In genomic region chr10:77592946-77593636, GRCh38 we compare ENCODE assay signal across 11 cellular contexts. TPM values are rescaled to one million over a fixed set of nuclear protein-coding genes. Genes with fewer than 3 reads are reported as not detected.
DNase-seq lines count a peak whose midpoint lies in the region; ATAC-seq, FAIRE-seq and TF ChIP-seq lines count a peak whose summit lies in the region.
"Had no signal": no experiment of that assay in that cellular context is flagged by ENCODE, and none has a peak within 500 bp of the region (broad histone marks: within the 10 kb centered on the region; RNA-seq: fewer than 3 reads in every experiment).

No MANE protein-coding gene starts in this region.

- no peak for TF ChIP-seq RAD21 in A549 (conservative IDR thresholded peaks at IDR 0.05 in 1 of 2, IDR thresholded peaks at IDR 0.05 in 1 of 2)

- H3K9me3 ChIP-seq in A549 (no peaks in the 10 kb centered on the region), mammary epithelial cell (replicated peaks; ENCODE audit: insufficient read depth, low read length) (no peaks in the 10 kb centered on the region), lower lobe of right lung (no peaks in the 10 kb centered on the region)

- dilution Hi-C loops in mammary epithelial cell (cut with HindIII; ENCODE audit: low sequenced_read_pairs): loop anchor here (5.0 kb wide), 1 partner anchor 71 kb away; no protein-coding TSS in a partner anchor

- CTCF ChIA-PET in A549 (lab: Yijun Ruan, JAX): interaction anchor here (0.7 to 3.0 kb wide), 2 partner anchors 12 to 14 kb away, joined by 3 to 8 read pairs; no protein-coding TSS in a partner anchor
- CTCF ChIA-PET in mammary epithelial cell (lab: Charles Lee; ENCODE audit: low non-redundant PET): interaction anchor here (0.8 kb wide), 1 partner anchor 419 kb away, joined by 4 read pairs; no protein-coding TSS in a partner anchor

- intact Hi-C loops in mammary epithelial cell (cut with micrococcal nuclease) (no loop called here), lower lobe of right lung (cut with DNase I) (no loop called here)

- TF ChIP-seq POLR2A in A549 (IDR thresholded peaks at IDR 0.05; ENCODE audit: low read length): no peak

- POLR2A ChIA-PET in A549 (lab: Yijun Ruan, JAX): no interaction called here

- H3K9ac ChIP-seq in mammary epithelial cell (ENCODE audit: insufficient read depth, low read length): no peak overlapping the region
- H3K9ac ChIP-seq: parathyroid adenoma had no signal

- DNase-seq in A549 (ENCODE audit: low read depth in 1 of 2, low spot score in 1 of 2) (peak; percentile 90 to 93), HT-29 (ENCODE audit: low spot score) (peak; percentile 30), mammary epithelial cell (peak; percentile 96), lower lobe of right lung (no peak), NCI-H187 (lab: John Stamatoyannopoulos, UW) (no peak)
- no peak for DNase-seq in activated CD8-positive, alpha-beta memory T cell treated with anti-CD3 and anti-CD28 coated beads, Interleukin-2, amount 50 U/mL, for 48 hours
- DNase-seq: CD4-positive, alpha-beta memory T cell; NCI-H1436 treated with DMSO at 0.1 percent for 48 hours had no signal

- 19% methylated on average over 5 of the region's 5 CpGs for WGBS in A549 (ENCODE audit: missing lambda C conversion rate)
- WGBS in mammary epithelial cell (ENCODE audit: low coverage, missing lambda C conversion rate): 33% methylated on average over 5 of the region's 5 CpGs

- H3K4me3 ChIP-seq in A549 (no peak overlapping the region), mammary epithelial cell (replicated peaks in 1 of 3; ENCODE audit: insufficient read depth in 1 of 3, low read depth in 2 of 3, low read length in 3 of 3) (no peak overlapping the region), lower lobe of right lung (no peak overlapping the region)

- peak overlapping the region; percentile 8 for H2AFZ ChIP-seq in mammary epithelial cell (ENCODE audit: low read depth, low read length)
- H2AFZ ChIP-seq: parathyroid adenoma had no signal

- TSS peak; percentile 32 for BruUV-seq in mammary epithelial cell (replicated peaks; lab: Mats Ljungman, UMichigan)

- no peaks in the 10 kb centered on the region for H3K36me3 ChIP-seq in mammary epithelial cell (ENCODE audit: insufficient read depth, low read length)
- H3K36me3 ChIP-seq in lower lobe of right lung: no peaks in the 10 kb centered on the region

- no peaks in the 10 kb centered on the region for H4K20me1 ChIP-seq in mammary epithelial cell (ENCODE audit: insufficient read depth, low read length)

- peak; percentile 95 to 98 for ATAC-seq in A549
- peak; percentile 48 to 84 for ATAC-seq in lower lobe of right lung
- no peak for ATAC-seq in GM19328 (IDR thresholded peaks at IDR 0.05; ENCODE audit: unreplicated experiment)
- no peak for ATAC-seq in GM19324 (IDR thresholded peaks at IDR 0.05; ENCODE audit: low FRiP score, unreplicated experiment)

- H3K27ac ChIP-seq in A549 (peak overlapping the region; percentile 86 to 91), mammary epithelial cell (ENCODE audit: insufficient read depth, low read depth, low read length) (peak overlapping the region; percentile 74), lower lobe of right lung (no peak overlapping the region)
- H3K27ac ChIP-seq: parathyroid adenoma had no signal

- no peaks in the 10 kb centered on the region for H3K27me3 ChIP-seq in mammary epithelial cell (ENCODE audit: insufficient read depth, low read length)
- H3K27me3 ChIP-seq in lower lobe of right lung (ENCODE audit: low read depth): no peaks in the 10 kb centered on the region

- no peak for TF ChIP-seq CTCF in A549 (IDR thresholded peaks at IDR 0.05)
- no peak for TF ChIP-seq CTCF in mammary epithelial cell (conservative IDR thresholded peaks at IDR 0.05 in 1 of 2, IDR thresholded peaks at IDR 0.05 in 1 of 2; ENCODE audit: extremely low read depth in 1 of 2, insufficient read depth in 1 of 2, low read depth in 1 of 2, low read length in 2 of 2)
- TF ChIP-seq CTCF in lower lobe of right lung (IDR thresholded peaks at IDR 0.05): no peak

- in situ Hi-C loops in mammary epithelial cell (cut with MboI; ENCODE audit: low sequenced_read_pairs in 2 of 2): no loop called here

- peak; percentile 92 for FAIRE-seq in A549 (lab: Jason Lieb, UNC)

- H3K4me1 ChIP-seq in A549: peaks cover 43% of the 10 kb centered on the region
- H3K4me1 ChIP-seq in mammary epithelial cell (ENCODE audit: insufficient read depth, low read length): peaks cover 24% of the 10 kb centered on the region
- peaks cover 4% of the 10 kb centered on the region for H3K4me1 ChIP-seq in lower lobe of right lung
- H3K4me1 ChIP-seq: parathyroid adenoma had no signal

- TF ChIP-seq EP300 in A549 (IDR thresholded peaks at IDR 0.05): 0 out of 5 replicates have a peak, but pooled peaks of 1 of the 2 experiments have one; percentile 38

- H3K4me2 ChIP-seq in A549 (peak overlapping the region; percentile 54), mammary epithelial cell (ENCODE audit: insufficient read depth, low read depth, low read length) (peak overlapping the region; percentile 16)

- peaks cover 42% of the 10 kb centered on the region for H3K79me2 ChIP-seq in mammary epithelial cell (ENCODE audit: insufficient read depth, low read length)
- H3K79me2 ChIP-seq: parathyroid adenoma had no signal

TF ChIP-seq in A549, 52 proteins besides CTCF, POLR2A, EP300 and RAD21:
- TF ChIP-seq SMC3 (IDR thresholded peaks at IDR 0.05) (0 out of 3 replicates have a peak, but pooled peaks have one; percentile 10), EHMT2 (IDR thresholded peaks at IDR 0.05; ENCODE audit: low read depth) (no peak), JUNB (IDR thresholded peaks at IDR 0.05) (peak; percentile 45; the same call in 1 of the 2 replicates), BHLHE40 (IDR thresholded peaks at IDR 0.05; ENCODE audit: low read depth, low read length) (no peak), JUN (IDR thresholded peaks at IDR 0.05) (peak in 1 of 2 experiments; percentile 40; a peak in 1 of 5 replicates), FOSL2 (IDR thresholded peaks at IDR 0.05) (no peak), FOSL2 (CRISPR knock-in tag; IDR thresholded peaks at IDR 0.05) (peak; percentile 84), RFX5 (IDR thresholded peaks at IDR 0.05) (no peak), CEBPB (IDR thresholded peaks at IDR 0.05) (peak in 1 of 2 experiments; percentile 21; a peak in 1 of 4 replicates), E2F6 (IDR thresholded peaks at IDR 0.05; ENCODE audit: borderline replicate concordance, low read depth) (0 out of 2 replicates have a peak, but pooled peaks have one; percentile 35), ZSCAN20 (CRISPR knock-in tag; IDR thresholded peaks at IDR 0.05) (no peak), FOSB (CRISPR knock-in tag; IDR thresholded peaks at IDR 0.05) (no peak), MYC (IDR thresholded peaks at IDR 0.05; ENCODE audit: borderline replicate concordance, low read length) (peak; percentile 72; the same call in 1 of the 2 replicates), ZC3H11A (IDR thresholded peaks at IDR 0.05) (no peak), MAX (IDR thresholded peaks at IDR 0.05) (peak; percentile 89)
- TF ChIP-seq, protein P1, sequence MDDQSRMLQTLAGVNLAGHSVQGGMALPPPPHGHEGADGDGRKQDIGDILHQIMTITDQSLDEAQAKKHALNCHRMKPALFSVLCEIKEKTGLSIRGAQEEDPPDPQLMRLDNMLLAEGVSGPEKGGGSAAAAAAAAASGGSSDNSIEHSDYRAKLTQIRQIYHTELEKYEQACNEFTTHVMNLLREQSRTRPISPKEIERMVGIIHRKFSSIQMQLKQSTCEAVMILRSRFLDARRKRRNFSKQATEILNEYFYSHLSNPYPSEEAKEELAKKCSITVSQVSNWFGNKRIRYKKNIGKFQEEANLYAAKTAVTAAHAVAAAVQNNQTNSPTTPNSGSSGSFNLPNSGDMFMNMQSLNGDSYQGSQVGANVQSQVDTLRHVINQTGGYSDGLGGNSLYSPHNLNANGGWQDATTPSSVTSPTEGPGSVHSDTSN (IDR thresholded peaks at IDR 0.05): no peak
- TF ChIP-seq, protein P2, sequence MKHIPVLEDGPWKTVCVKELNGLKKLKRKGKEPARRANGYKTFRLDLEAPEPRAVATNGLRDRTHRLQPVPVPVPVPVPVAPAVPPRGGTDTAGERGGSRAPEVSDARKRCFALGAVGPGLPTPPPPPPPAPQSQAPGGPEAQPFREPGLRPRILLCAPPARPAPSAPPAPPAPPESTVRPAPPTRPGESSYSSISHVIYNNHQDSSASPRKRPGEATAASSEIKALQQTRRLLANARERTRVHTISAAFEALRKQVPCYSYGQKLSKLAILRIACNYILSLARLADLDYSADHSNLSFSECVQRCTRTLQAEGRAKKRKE (CRISPR knock-in tag; IDR thresholded peaks at IDR 0.05; ENCODE audit: low read depth): peak; percentile 40; the same call in 1 of the 2 replicates
- TF ChIP-seq, protein P3, sequence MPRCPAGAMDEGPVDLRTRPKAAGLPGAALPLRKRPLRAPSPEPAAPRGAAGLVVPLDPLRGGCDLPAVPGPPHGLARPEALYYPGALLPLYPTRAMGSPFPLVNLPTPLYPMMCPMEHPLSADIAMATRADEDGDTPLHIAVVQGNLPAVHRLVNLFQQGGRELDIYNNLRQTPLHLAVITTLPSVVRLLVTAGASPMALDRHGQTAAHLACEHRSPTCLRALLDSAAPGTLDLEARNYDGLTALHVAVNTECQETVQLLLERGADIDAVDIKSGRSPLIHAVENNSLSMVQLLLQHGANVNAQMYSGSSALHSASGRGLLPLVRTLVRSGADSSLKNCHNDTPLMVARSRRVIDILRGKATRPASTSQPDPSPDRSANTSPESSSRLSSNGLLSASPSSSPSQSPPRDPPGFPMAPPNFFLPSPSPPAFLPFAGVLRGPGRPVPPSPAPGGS (IDR thresholded peaks at IDR 0.05): no peak

RNA-seq across cellular contexts. Expression of gene KCNMA1, which starts 44.5 kb away (rescaled TPM):
- 14.9 and 16.2 TPM in 2 replicates for polyA plus RNA-seq in A549 (2011; rRNA removed)
- 36.9 and 42.2 TPM in 2 replicates for polyA plus RNA-seq in A549 (2012; cell fraction: cytosol; rRNA removed)
- polyA plus RNA-seq in A549 (2012; cell fraction: nucleus; rRNA removed): 50.8 and 52.5 TPM in 2 replicates
- polyA plus RNA-seq in A549 (2017; fragmentation: RNase III; extraction: RNeasy Plus Mini Kit Qiagen cat#74134 plus additional on column Dnase treatment): 30.6 to 36.7 TPM (median 34.2 TPM) in 3 replicates
- polyA minus RNA-seq in A549 (2011; rRNA and poly(A)+ RNA removed): 29.5 and 33.5 TPM in 2 replicates
- total RNA-seq in HT-29 (2014; rRNA removed; shearing (Covaris generic)): 0.08 TPM in 1 of 2 replicates, not detected in the other
- 10 to 100 TPM in 1 of 2 donors, 1 to 10 TPM in 1; 3.8 to 45.9 TPM for total RNA-seq in mammary epithelial cell
- 29.7 TPM for polyA plus RNA-seq in mammary epithelial cell
- polyA minus RNA-seq in mammary epithelial cell: 62.8 TPM
- total RNA-seq in lower lobe of right lung: 41.3 TPM
- total RNA-seq: CD4-positive, alpha-beta memory T cell had no signal

Comparison
In these comparisons a context has a peak if more than half of its experiments do, and no peak if none do; other contexts are left out.
1. ATAC-seq: peak in A549 (2 of 2) and lower lobe of right lung (2 of 2); none in GM19328 (single experiment) and GM19324 (single experiment).
2. DNase-seq: peak in A549 (2 of 2), HT-29 (single experiment) and mammary epithelial cell (single experiment); none in lower lobe of right lung (single experiment), activated CD8-positive, alpha-beta memory T cell treated with anti-CD3 and anti-CD28 coated beads, Interleukin-2, amount 50 U/mL, for 48 hours (single experiment) and NCI-H187 (0 of 2).